15 cellular contexts compared by ENCODE assay signal in genomic region chr13:29591310-29591709, GRCh38. TPM values are rescaled to one million over a fixed set of nuclear protein-coding genes. Genes with fewer than 3 reads are reported as not detected.
A peak's percentile ranks its signal among the peaks of the same experiment; 100 is the strongest.
DNase-seq lines count a peak whose midpoint lies in the region; ATAC-seq lines count a peak whose summit lies in the region.
"Had no signal": no experiment of that assay in that cellular context is flagged by ENCODE, and none has a peak within 500 bp of the region (broad histone marks: within the 10 kb centered on the region; RNA-seq: fewer than 3 reads in every experiment).

No MANE protein-coding gene starts in this region.

- H3K36me3 Mint-ChIP-seq in activated T-helper 17 cell treated with anti-CD3 and anti-CD28 coated beads, Interleukin-2, amount 50 U/mL, for 72 hours (ENCODE audit: low read depth) = peaks cover 80% of the 10 kb centered on the region

- no peaks in the 10 kb centered on the region for H3K9me3 Mint-ChIP-seq in activated T-helper 17 cell treated with anti-CD3 and anti-CD28 coated beads, Interleukin-2, amount 50 U/mL, for 72 hours
- H3K9me3 Mint-ChIP-seq: CD14-positive monocyte had no signal

- peaks cover 37% of the 10 kb centered on the region for H3K4me1 Mint-ChIP-seq in activated T-helper 17 cell treated with anti-CD3 and anti-CD28 coated beads, Interleukin-2, amount 50 U/mL, for 72 hours

- no peaks in the 10 kb centered on the region for H3K27me3 Mint-ChIP-seq in activated T-helper 17 cell treated with anti-CD3 and anti-CD28 coated beads, Interleukin-2, amount 50 U/mL, for 72 hours

- peaks cover 4% of the 10 kb centered on the region for H3K36me3 ChIP-seq in H7 (replicated peaks; ENCODE audit: control insufficient read depth, insufficient read depth, low read length)

- ATAC-seq in activated T-helper 17 cell treated with anti-CD3 and anti-CD28 coated beads, Interleukin-2, amount 50 U/mL, for 72 hours (replicated peaks) = no peak

- DNase-seq in AG08395 (ENCODE audit: low spot score) (peak; percentile 21), ELR (ENCODE audit: low read depth) (peak; percentile 71), iris pigment epithelial cell (ENCODE audit: low read depth) (peak; percentile 70), RPMI8226 (no peak), OCI-M2 (lab: John Stamatoyannopoulos, UW; ENCODE audit: unreplicated experiment) (no peak), H7 (no peak)
- DNase-seq in effector CD4-positive, alpha-beta T cell = no peak
- DNase-seq: central memory CD4-positive, alpha-beta T cell; erythroblast; NCI-H2029; NCI-H774; stimulated activated CD4-positive, alpha-beta T cell treated with anti-CD3 and anti-CD28 coated beads, Interleukin-2, amount 100 ng/mL, for 24 hours; stimulated activated naive CD4-positive, alpha-beta T cell had no signal

- no peak overlapping the region for H3K4me3 ChIP-seq in H7 (ENCODE audit: insufficient read depth, low read depth, low read length)

- peak overlapping the region; percentile 74 for H3K27ac Mint-ChIP-seq in activated T-helper 17 cell treated with anti-CD3 and anti-CD28 coated beads, Interleukin-2, amount 50 U/mL, for 72 hours

- H3K27me3 ChIP-seq in H7 (ENCODE audit: control insufficient read depth, insufficient read depth, low read length) = no peaks in the 10 kb centered on the region; the same call in 1 of the 2 replicates

- peak overlapping the region; percentile 81 for H3K4me3 Mint-ChIP-seq in activated T-helper 17 cell treated with anti-CD3 and anti-CD28 coated beads, Interleukin-2, amount 50 U/mL, for 72 hours
- H3K4me3 Mint-ChIP-seq: CD14-positive monocyte had no signal

RNA-seq across cellular contexts. Expression of gene SLC7A1, which starts 4.2 kb away (rescaled TPM):
- 100 to 1,000 TPM in 1 of 2 donors, 10 to 100 TPM in 1; 60.1 to 114 TPM for total RNA-seq in activated T-helper 17 cell treated with anti-CD3 and anti-CD28 coated beads, Interleukin-2, amount 50 U/mL, for 72 hours
- total RNA-seq in H7 (2014; rRNA removed; shearing (Covaris generic)) = 17.2 and 19.0 TPM in 2 replicates

Comparison
In these comparisons a context has a peak if more than half of its experiments do, and no peak if none do; other contexts are left out.
1. DNase-seq: peak in AG08395 (single experiment), ELR (single experiment) and iris pigment epithelial cell (single experiment); none in RPMI8226 (single experiment), OCI-M2 (single experiment), H7 (single experiment) and effector CD4-positive, alpha-beta T cell (single experiment).